Comparison of ENCODE assay signal across 8 cellular contexts in the genomic region with DNA sequence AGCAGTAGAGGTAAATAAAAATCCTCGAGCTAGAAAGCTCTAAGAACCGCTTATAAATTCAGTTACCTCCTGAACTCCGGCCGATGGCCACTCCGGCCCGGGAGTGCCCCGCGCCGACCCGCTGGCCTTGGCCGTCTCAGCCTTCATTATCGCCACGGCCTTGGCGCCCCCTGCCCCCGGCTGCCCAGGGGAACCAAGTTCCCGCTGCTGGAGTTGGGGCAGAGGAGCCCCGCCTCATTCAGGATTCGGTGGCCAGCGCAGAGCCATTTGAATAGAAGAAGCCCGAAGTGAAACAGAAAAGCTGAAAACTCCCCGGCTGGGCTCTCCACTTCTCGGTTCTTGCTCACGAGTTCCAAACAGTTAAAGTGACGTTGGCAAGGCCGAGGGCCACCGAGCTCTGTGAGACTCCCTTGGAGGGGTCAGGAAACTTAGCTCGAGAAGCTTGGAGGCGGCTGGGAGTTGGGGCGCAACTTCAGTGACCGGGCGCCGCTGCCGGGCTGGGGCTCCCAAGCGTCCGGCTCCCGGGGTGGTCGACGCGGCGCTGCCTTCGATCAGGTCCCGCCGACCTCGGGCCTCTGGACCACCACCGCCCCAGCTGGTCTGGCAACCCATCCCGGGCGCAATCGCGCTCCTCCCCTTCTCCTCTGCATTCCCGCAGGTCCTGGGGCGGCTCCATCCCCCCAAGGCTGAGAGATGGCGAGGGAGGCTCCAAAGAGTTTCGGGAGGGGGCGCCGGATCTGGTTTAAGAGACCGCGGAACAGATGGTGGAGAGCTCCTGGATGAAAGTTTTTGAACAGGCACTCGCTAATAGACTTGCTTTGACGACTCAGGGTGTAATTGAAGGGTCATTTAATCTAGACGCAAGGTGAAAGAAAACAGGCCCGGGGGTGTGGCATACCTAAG. TPM values are rescaled to one million over a fixed set of nuclear protein-coding genes. Genes with fewer than 3 reads are reported as not detected.
DNase-seq lines count a peak whose midpoint lies in the region; ATAC-seq and TF ChIP-seq lines count a peak whose summit lies in the region.

No MANE protein-coding gene starts in this region.

- H3K18ac ChIP-seq in trophoblast cell (ENCODE audit: low read length), result no peak overlapping the region

- H3K36me3 Mint-ChIP-seq in naive thymus-derived CD8-positive, alpha-beta T cell, result peaks cover 0 to 10% (median under 1%) of the 10 kb centered on the region in 3 donors

- peak overlapping the region in 2 of 10 donors; percentile 23 to 47 for H3K4me3 Mint-ChIP-seq in naive thymus-derived CD8-positive, alpha-beta T cell

- H3K4me3 ChIP-seq in HUES6 (ENCODE audit: low read depth, low read length), result peak overlapping the region; percentile 62
- H3K4me3 ChIP-seq in fibroblast of pulmonary artery (replicated peaks; ENCODE audit: low read depth, low read length), result peak overlapping the region; percentile 44
- H3K4me3 ChIP-seq in trophoblast cell (ENCODE audit: low read depth, low read length), result no peak overlapping the region

- peak overlapping the region; percentile 62 for H3K4me2 ChIP-seq in trophoblast cell (ENCODE audit: low read length)

- WGBS in trophoblast cell (ENCODE audit: extremely low coverage, insufficient coverage, insufficient read length), result no CpG with 5 or more reads among the region's 61 CpGs

- no peak overlapping the region for H3K23ac ChIP-seq in trophoblast cell (ENCODE audit: low read length)

- H3K27ac ChIP-seq in HUES6 (ENCODE audit: low read depth, low read length) (no peak overlapping the region), trophoblast cell (ENCODE audit: low read depth, low read length) (no peak overlapping the region)

- no peak overlapping the region for H4K8ac ChIP-seq in trophoblast cell (ENCODE audit: low read depth, low read length)

- POLR2A ChIA-PET in naive thymus-derived CD8-positive, alpha-beta T cell (lab: Charles Lee), result no interaction called here

- peaks cover 0 to 14% (median 2%) of the 10 kb centered on the region in 9 donors for H3K9me3 Mint-ChIP-seq in naive thymus-derived CD8-positive, alpha-beta T cell

- peaks cover 0 to 7% (median 5%) of the 10 kb centered on the region in 4 donors for H3K4me1 Mint-ChIP-seq in naive thymus-derived CD8-positive, alpha-beta T cell

- H3K4ac ChIP-seq in trophoblast cell (ENCODE audit: low read depth, low read length), result no peak overlapping the region

- peaks cover 100% of the 10 kb centered on the region for H3K27me3 ChIP-seq in HUES6 (ENCODE audit: control insufficient read depth, insufficient read depth, low read length)
- peaks cover 69% of the 10 kb centered on the region for H3K27me3 ChIP-seq in trophoblast cell (ENCODE audit: insufficient read depth, low read length)

- no peaks in the 10 kb centered on the region for H3K36me3 ChIP-seq in HUES6 (ENCODE audit: control insufficient read depth, insufficient read depth, low read length)
- no peaks in the 10 kb centered on the region for H3K36me3 ChIP-seq in trophoblast cell (ENCODE audit: control insufficient read depth in 1 of 2, insufficient read depth in 2 of 2, low read length in 2 of 2)

- no peaks in the 10 kb centered on the region for H3K9me3 ChIP-seq in HUES6 (ENCODE audit: control insufficient read depth, insufficient read depth, low read depth, low read length)
- H3K9me3 ChIP-seq in trophoblast cell (ENCODE audit: insufficient read depth, low read depth, low read length), result no peaks in the 10 kb centered on the region

- peak overlapping the region; percentile 14 for H3K9ac ChIP-seq in HUES6 (ENCODE audit: low read length)
- H3K9ac ChIP-seq in trophoblast cell (ENCODE audit: low read length), result no peak overlapping the region

- no peaks in the 10 kb centered on the region for H3K79me1 ChIP-seq in trophoblast cell (ENCODE audit: low read length)

- H4K12ac ChIP-seq in trophoblast cell (ENCODE audit: low read depth, low read length), result no peak overlapping the region

- DNase-seq in GM03348 (ENCODE audit: low spot score) (peak; percentile 44), fibroblast of pulmonary artery (ENCODE audit: low read depth) (peak; percentile 33), trophoblast cell (no peak)
- no peak for DNase-seq in stimulated activated naive CD4-positive, alpha-beta T cell treated with Interleukin-2 at 50 U/mL for 16 hours (lab: John Stamatoyannopoulos, UW)
- DNase-seq in naive thymus-derived CD8-positive, alpha-beta T cell, result no peak

- H2AK5ac ChIP-seq in trophoblast cell (ENCODE audit: low read length), result no peak overlapping the region

- H3K14ac ChIP-seq in trophoblast cell (ENCODE audit: low read length), result no peak overlapping the region

- H2BK5ac ChIP-seq in trophoblast cell (ENCODE audit: low read depth, low read length, poor library complexity), result no peak overlapping the region

- no peak for TF ChIP-seq CTCF in fibroblast of pulmonary artery (IDR thresholded peaks at IDR 0.05; ENCODE audit: low read length, missing control alignments)

- ATAC-seq in GM21526 (IDR thresholded peaks at IDR 0.05; ENCODE audit: low FRiP score, unreplicated experiment) (no peak), GM21619 (IDR thresholded peaks at IDR 0.05; ENCODE audit: unreplicated experiment) (no peak)
- ATAC-seq in naive thymus-derived CD8-positive, alpha-beta T cell, result no peak

- no peaks in the 10 kb centered on the region for H3K79me2 ChIP-seq in trophoblast cell (ENCODE audit: control insufficient read depth, insufficient read depth, low read length, poor library complexity)

- H3K4me1 ChIP-seq in HUES6 (ENCODE audit: control insufficient read depth, insufficient read depth, low read length) (peaks cover 44% of the 10 kb centered on the region), trophoblast cell (ENCODE audit: control insufficient read depth in 1 of 2, insufficient read depth in 2 of 2, low read length in 2 of 2) (peaks cover 17 to 19% of the 10 kb centered on the region in 2 experiments)

- H4K91ac ChIP-seq in trophoblast cell (ENCODE audit: low read depth, low read length), result no peak overlapping the region

- H2BK120ac ChIP-seq in trophoblast cell (ENCODE audit: insufficient read depth, low read length, poor library complexity), result no peak overlapping the region

- no peak overlapping the region for H2BK12ac ChIP-seq in trophoblast cell (ENCODE audit: low read length)

- peaks cover 49 to 76% (median 59%) of the 10 kb centered on the region in 5 donors for H3K27me3 Mint-ChIP-seq in naive thymus-derived CD8-positive, alpha-beta T cell

- no peak overlapping the region for H2AFZ ChIP-seq in trophoblast cell (ENCODE audit: insufficient read depth, low read length, poor library complexity)

- H3K27ac Mint-ChIP-seq in naive thymus-derived CD8-positive, alpha-beta T cell, result no peak overlapping the region

RNA-seq across cellular contexts. Expression of a gene that starts 5.8 kb away (rescaled TPM):
- polyA plus RNA-seq in trophoblast cell (2013), result 0.06 TPM in 1 of 2 replicates, not detected in the other
- total RNA-seq in naive thymus-derived CD8-positive, alpha-beta T cell, result not detected
- polyA plus RNA-seq in naive thymus-derived CD8-positive, alpha-beta T cell, result not detected

Comparison
In these comparisons a context has a peak if more than half of its experiments do, and no peak if none do; other contexts are left out.
1. DNase-seq: peak in GM03348 (single experiment) and fibroblast of pulmonary artery (single experiment); none in trophoblast cell (0 of 2), stimulated activated naive CD4-positive, alpha-beta T cell treated with Interleukin-2 at 50 U/mL for 16 hours (single experiment) and naive thymus-derived CD8-positive, alpha-beta T cell (0 of 10).